In genomic region chr9:124257865-124258764, GRCh38 we compare ENCODE assay signal across 8 cellular contexts. TPM values are rescaled to one million over a fixed set of nuclear protein-coding genes. Genes with fewer than 3 reads are reported as not detected.
A peak's percentile ranks its signal among the peaks of the same experiment; 100 is the strongest.
DNase-seq lines count a peak whose midpoint lies in the region; ATAC-seq and TF ChIP-seq lines count a peak whose summit lies in the region.

TSS of gene NEK6 (plus strand) at chr9:124257949. CDS start at chr9:124301965, 44,016 bp downstream.

- H4K20me1 ChIP-seq in OCI-LY3 (ENCODE audit: insufficient read depth, low read length) = peaks cover 32% of the 10 kb centered on the region

- H3K4me1 ChIP-seq in OCI-LY3 (ENCODE audit: low read length) (peaks cover 76% of the 10 kb centered on the region), prostate gland (replicated peaks) (peaks cover 7% of the 10 kb centered on the region), BE2C (no peaks in the 10 kb centered on the region)

- TF ChIP-seq CTCF in OCI-LY3 (IDR thresholded peaks at IDR 0.05; ENCODE audit: low read depth, low read length) = no peak
- no peak for TF ChIP-seq CTCF in prostate gland (IDR thresholded peaks at IDR 0.05)
- no peak for TF ChIP-seq CTCF in BE2C (IDR thresholded peaks at IDR 0.05; ENCODE audit: low read depth, low read length)

- H3K4me1 Mint-ChIP-seq in activated naive CD8-positive, alpha-beta T cell treated with anti-CD3 and anti-CD28 coated beads, Interleukin-2, amount 10 ng/mL, durations not matched to agents 7 days and 5 days = peaks cover 34% of the 10 kb centered on the region

- H3K9me3 ChIP-seq in OCI-LY3 (ENCODE audit: insufficient read depth, low read length) = no peaks in the 10 kb centered on the region
- H3K9me3 ChIP-seq in prostate gland = no peaks in the 10 kb centered on the region
- H3K9me3 ChIP-seq in BE2C = no peaks in the 10 kb centered on the region

- DNase-seq in DMS 273 (lab: John Stamatoyannopoulos, UW; ENCODE audit: unreplicated experiment) = peak; percentile 76
- DNase-seq in DMS 273 treated with DMSO at 0.1 percent for 48 hours (lab: John Stamatoyannopoulos, UW) = no peak
- DNase-seq in activated naive CD8-positive, alpha-beta T cell treated with anti-CD3 and anti-CD28 coated beads, Interleukin-2, amount 10 ng/mL, durations not matched to agents 7 days and 5 days = peak; percentile 65
- no peak for DNase-seq in left cardiac atrium
- DNase-seq in prostate gland (ENCODE audit: low spot score) = no peak
- DNase-seq in BE2C = no peak

- WGBS in prostate gland = under 1% methylated on average over 49 of the region's 121 CpGs

- H3K9me3 Mint-ChIP-seq in activated naive CD8-positive, alpha-beta T cell treated with anti-CD3 and anti-CD28 coated beads, Interleukin-2, amount 10 ng/mL, durations not matched to agents 7 days and 5 days = no peaks in the 10 kb centered on the region

- H3K36me3 Mint-ChIP-seq in activated naive CD8-positive, alpha-beta T cell treated with anti-CD3 and anti-CD28 coated beads, Interleukin-2, amount 10 ng/mL, durations not matched to agents 7 days and 5 days = peaks cover 3% of the 10 kb centered on the region

- H3K79me2 ChIP-seq in OCI-LY3 (ENCODE audit: low read length) = peaks cover 68% of the 10 kb centered on the region

- peak within 1 kb of the TSS; percentile 79 for H3K27ac ChIP-seq in OCI-LY3 (ENCODE audit: low read length)
- H3K27ac ChIP-seq in prostate gland = peak within 1 kb of the TSS; percentile 85 to 90

- POLR2A ChIA-PET in activated naive CD8-positive, alpha-beta T cell treated with anti-CD3 and anti-CD28 coated beads, Interleukin-2, amount 10 ng/mL, durations not matched to agents 7 days and 5 days (lab: Charles Lee) = no interaction called here

- peak within 1 kb of the TSS; percentile 80 for H3K27ac Mint-ChIP-seq in activated naive CD8-positive, alpha-beta T cell treated with anti-CD3 and anti-CD28 coated beads, Interleukin-2, amount 10 ng/mL, durations not matched to agents 7 days and 5 days

- peak; percentile 62 for ATAC-seq in activated naive CD8-positive, alpha-beta T cell treated with anti-CD3 and anti-CD28 coated beads, Interleukin-2, amount 10 ng/mL, durations not matched to agents 7 days and 5 days (ENCODE audit: low read depth)
- ATAC-seq in left cardiac atrium (peak; percentile 54 to 72), GM21576 (IDR thresholded peaks at IDR 0.05; ENCODE audit: unreplicated experiment) (no peak)

- TF ChIP-seq POLR2A in prostate gland (IDR thresholded peaks at IDR 0.05) = peak; percentile 20

- peak within 1 kb of the TSS; percentile 93 for H3K9ac ChIP-seq in OCI-LY3 (ENCODE audit: low read length)

- no peaks in the 10 kb centered on the region for H3K27me3 ChIP-seq in OCI-LY3 (ENCODE audit: low read depth, low read length)
- H3K27me3 ChIP-seq in prostate gland (replicated peaks; ENCODE audit: insufficient read depth) = no peaks in the 10 kb centered on the region
- peaks cover 26% of the 10 kb centered on the region for H3K27me3 ChIP-seq in BE2C

- H2AFZ ChIP-seq in OCI-LY3 (ENCODE audit: low read depth, low read length) = 0 out of 2 replicates have a peak within 1 kb of the TSS, but pooled peaks have one; percentile 14

- peaks cover 40% of the 10 kb centered on the region for H3K27me3 Mint-ChIP-seq in activated naive CD8-positive, alpha-beta T cell treated with anti-CD3 and anti-CD28 coated beads, Interleukin-2, amount 10 ng/mL, durations not matched to agents 7 days and 5 days

- intact Hi-C loops in left cardiac atrium (cut with DNase I) (no loop called here), prostate gland (cut with DNase I) (loop anchor here (5.0 kb wide), 1 partner anchor 34 kb away; no protein-coding TSS in a partner anchor)

- H3K4me3 ChIP-seq in OCI-LY3 (ENCODE audit: low read length) (peak within 1 kb of the TSS; percentile 96), prostate gland (peak within 1 kb of the TSS; percentile 67 to 76), BE2C (ENCODE audit: low read depth, low read length) (no peak within 1 kb of the TSS)

- H3K4me3 Mint-ChIP-seq in activated naive CD8-positive, alpha-beta T cell treated with anti-CD3 and anti-CD28 coated beads, Interleukin-2, amount 10 ng/mL, durations not matched to agents 7 days and 5 days = peak within 1 kb of the TSS; percentile 86

- peaks cover 24% of the 10 kb centered on the region for H3K36me3 ChIP-seq in OCI-LY3 (replicated peaks; ENCODE audit: low read depth, low read length)
- H3K36me3 ChIP-seq in prostate gland = no peaks in the 10 kb centered on the region
- H3K36me3 ChIP-seq in BE2C = no peaks in the 10 kb centered on the region

- H3K4me2 ChIP-seq in OCI-LY3 (ENCODE audit: low read length) = peak within 1 kb of the TSS; percentile 100

RNA-seq across cellular contexts. Expression of gene NEK6, which starts in this region (rescaled TPM):
- 10 to 100 TPM in 1 of 2 experiments, 1 to 10 TPM in 1; 8.1 to 10.9 TPM for total RNA-seq in activated naive CD8-positive, alpha-beta T cell treated with anti-CD3 and anti-CD28 coated beads, Interleukin-2, amount 10 ng/mL, durations not matched to agents 7 days and 5 days
- total RNA-seq in left cardiac atrium (10 to 100 TPM; 28.7 to 32.6 TPM), prostate gland (10 to 100 TPM; 32.3 to 44.2 TPM)
- polyA plus RNA-seq in BE2C (2012; ENCODE audit: insufficient read depth, insufficient read length, low read depth) = 0.46 TPM

Comparison
In these comparisons a context has a peak if more than half of its experiments do, and no peak if none do; other contexts are left out.
1. DNase-seq: peak in DMS 273 (single experiment) and activated naive CD8-positive, alpha-beta T cell treated with anti-CD3 and anti-CD28 coated beads, Interleukin-2, amount 10 ng/mL, durations not matched to agents 7 days and 5 days (single experiment); none in DMS 273 treated with DMSO at 0.1 percent for 48 hours (single experiment), left cardiac atrium (single experiment), prostate gland (single experiment) and BE2C (single experiment).